ENCODE assay signal across 8 cellular contexts in the genomic region with DNA sequence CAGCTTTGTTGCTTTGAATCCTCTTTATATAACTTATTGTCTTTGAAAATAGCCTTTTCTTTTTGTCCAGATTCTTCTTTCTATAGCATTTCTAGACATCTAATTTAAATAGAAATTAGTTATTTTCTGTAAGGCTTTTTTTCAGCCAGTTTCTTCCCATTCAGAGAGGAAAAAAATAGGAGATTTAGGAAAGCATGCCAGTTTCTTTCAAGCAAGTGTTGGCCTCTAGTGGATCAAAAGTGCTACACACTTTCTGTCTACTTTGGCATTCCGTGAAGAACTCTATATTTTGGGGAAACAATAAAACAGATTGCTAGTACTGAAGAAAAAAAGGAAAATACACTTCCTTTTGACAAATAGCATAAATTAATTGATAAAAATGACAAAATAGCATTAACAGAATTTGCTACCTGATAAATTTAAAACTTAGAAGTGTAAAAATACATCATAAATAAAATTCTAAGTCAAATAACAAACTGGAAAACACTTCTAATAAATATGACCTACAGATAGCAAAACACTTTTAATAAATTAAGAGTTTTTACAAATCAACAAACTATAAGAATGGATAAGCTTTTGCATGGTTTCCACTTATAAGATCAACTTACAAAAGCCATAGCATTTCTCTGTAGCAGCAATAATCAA. TPM values are rescaled to one million over a fixed set of nuclear protein-coding genes. Genes with fewer than 3 reads are reported as not detected.
DNase-seq lines count a peak whose midpoint lies in the region; ATAC-seq and TF ChIP-seq lines count a peak whose summit lies in the region.

No MANE protein-coding gene starts in this region.

- no peaks in the 10 kb centered on the region for H3K9me3 ChIP-seq in thyroid gland

- H3K4me3 ChIP-seq in GM23338: no peak overlapping the region
- H3K4me3 ChIP-seq in fibroblast of pulmonary artery (replicated peaks; ENCODE audit: low read depth, low read length): no peak overlapping the region
- no peak overlapping the region for H3K4me3 ChIP-seq in thyroid gland (replicated peaks in 1 of 3)

- H3K36me3 ChIP-seq in GM23338 (ENCODE audit: insufficient read depth) (no peaks in the 10 kb centered on the region), thyroid gland (no peaks in the 10 kb centered on the region)

- WGBS in thyroid gland, 2 donors: 2% methylated on average over 1 of the region's 1 CpG

- TF ChIP-seq CTCF in GM23338 (conservative IDR thresholded peaks at IDR 0.05; ENCODE audit: low read depth in 2 of 2) (peak; percentile 68 to 71), fibroblast of pulmonary artery (IDR thresholded peaks at IDR 0.05; ENCODE audit: low read length, missing control alignments) (peak; percentile 78), thyroid gland (IDR thresholded peaks at IDR 0.05) (peak in 4 of 6 experiments; percentile 19 to 58 (median 49))

- no peaks in the 10 kb centered on the region for H3K27me3 ChIP-seq in GM23338 (ENCODE audit: insufficient read depth)
- no peaks in the 10 kb centered on the region for H3K27me3 ChIP-seq in thyroid gland

- H3K36me3 Mint-ChIP-seq in GM23338 (ENCODE audit: low read depth): no peaks in the 10 kb centered on the region
- H3K36me3 Mint-ChIP-seq in activated T-cell treated with anti-CD3 and anti-CD28 coated beads, Interleukin-2, amount 50 U/mL, for 72 hours (ENCODE audit: insufficient read depth in 2 of 2): no peaks in the 10 kb centered on the region

- H2AFZ ChIP-seq in GM23338: no peak overlapping the region

- H3K9me2 ChIP-seq in GM23338 (ENCODE audit: insufficient read depth): no peaks in the 10 kb centered on the region

- H3K27me3 Mint-ChIP-seq in GM23338 (ENCODE audit: insufficient read depth, low read depth, poor library complexity): no peaks in the 10 kb centered on the region
- H3K27me3 Mint-ChIP-seq in activated T-cell treated with anti-CD3 and anti-CD28 coated beads, Interleukin-2, amount 50 U/mL, for 72 hours (ENCODE audit: low read depth): peaks cover 23% of the 10 kb centered on the region

- TF ChIP-seq POLR2A in thyroid gland (IDR thresholded peaks at IDR 0.05): no peak

- H3K4me1 ChIP-seq in GM23338 (ENCODE audit: insufficient read depth) (no peaks in the 10 kb centered on the region), thyroid gland (no peaks in the 10 kb centered on the region)

- no peak overlapping the region for H3K4me2 ChIP-seq in GM23338

- H3K4me3 Mint-ChIP-seq in GM23338: no peak overlapping the region
- H3K4me3 Mint-ChIP-seq in activated T-cell treated with anti-CD3 and anti-CD28 coated beads, Interleukin-2, amount 50 U/mL, for 72 hours: no peak overlapping the region

- intact Hi-C loops in thyroid gland (cut with DNase I): loop anchor here (10.0 kb wide), 1 partner anchor 220 kb away; no protein-coding TSS in a partner anchor

- H3K9me3 Mint-ChIP-seq in GM23338: no peaks in the 10 kb centered on the region
- H3K9me3 Mint-ChIP-seq in activated T-cell treated with anti-CD3 and anti-CD28 coated beads, Interleukin-2, amount 50 U/mL, for 72 hours: no peaks in the 10 kb centered on the region

- no peaks in the 10 kb centered on the region for H3K4me1 Mint-ChIP-seq in GM23338
- peaks cover 7% of the 10 kb centered on the region for H3K4me1 Mint-ChIP-seq in activated T-cell treated with anti-CD3 and anti-CD28 coated beads, Interleukin-2, amount 50 U/mL, for 72 hours (ENCODE audit: low read depth)

- H3K27ac ChIP-seq in GM23338 (ENCODE audit: low read depth): no peak overlapping the region
- no peak overlapping the region for H3K27ac ChIP-seq in thyroid gland

- H3F3A ChIP-seq in GM23338 (replicated peaks; ENCODE audit: low read depth): no peaks in the 10 kb centered on the region

- DNase-seq in AG08396 (ENCODE audit: low spot score) (peak; percentile 11), GM23338 (ENCODE audit: low spot score) (peak; percentile 62), RKO (ENCODE audit: low spot score) (peak; percentile 74), fibroblast of pulmonary artery (ENCODE audit: low read depth) (peak; percentile 62), thyroid gland (no peak)
- DNase-seq in activated T-cell treated with anti-CD3 and anti-CD28 coated beads, Interleukin-2, amount 50 U/mL, for 72 hours: no peak

- H4K20me1 ChIP-seq in GM23338 (replicated peaks; ENCODE audit: insufficient read depth): no peaks in the 10 kb centered on the region

- ATAC-seq in GM23338 (no peak; the same call in 2 of the 3 replicates), HG03135 (IDR thresholded peaks at IDR 0.05; ENCODE audit: unreplicated experiment) (no peak), HG02798 (IDR thresholded peaks at IDR 0.05; ENCODE audit: poor library complexity, unreplicated experiment) (no peak)
- ATAC-seq in activated T-cell treated with anti-CD3 and anti-CD28 coated beads, Interleukin-2, amount 50 U/mL, for 72 hours (replicated peaks in 1 of 2): no peak

- no peak overlapping the region for H3K27ac Mint-ChIP-seq in GM23338
- H3K27ac Mint-ChIP-seq in activated T-cell treated with anti-CD3 and anti-CD28 coated beads, Interleukin-2, amount 50 U/mL, for 72 hours: no peak overlapping the region

- no peaks in the 10 kb centered on the region for H3K79me2 ChIP-seq in GM23338 (replicated peaks; ENCODE audit: insufficient read depth)

TF ChIP-seq in GM23338, 12 proteins besides CTCF, POLR2A, EP300 and RAD21:
- TF ChIP-seq REST (IDR thresholded peaks at IDR 0.05; ENCODE audit: unreplicated experiment): no peak
- TF ChIP-seq ZNF331 (CRISPR knock-in tag; IDR thresholded peaks at IDR 0.05; ENCODE audit: low read depth): no peak
- TF ChIP-seq JUNB (IDR thresholded peaks at IDR 0.05; ENCODE audit: unreplicated experiment): no peak

RNA-seq across cellular contexts. Expression of gene EXO1, which starts 13.1 kb away (rescaled TPM):
- total RNA-seq in GM23338 (2014; rRNA removed; shearing (Covaris generic)): 23.7 and 34.0 TPM in 2 replicates
- 13.0 and 16.2 TPM in 2 replicates for polyA plus RNA-seq in GM23338 (2016; fragmentation: Nextera tagmentation; extraction: Ambion mirVana)
- total RNA-seq in thyroid gland: 1 to 10 TPM in 1 of 4 donors, under 1 TPM in 2, not detected in 1; 0.94 to 8.2 (median 0.98) TPM
- 10 to 100 TPM; 42.1 to 56.2 TPM for total RNA-seq in activated T-cell treated with anti-CD3 and anti-CD28 coated beads, Interleukin-2, amount 50 U/mL, for 72 hours

Comparison
In these comparisons a context has a peak if more than half of its experiments do, and no peak if none do; other contexts are left out.
1. DNase-seq: peak in AG08396 (single experiment), GM23338 (single experiment), RKO (single experiment) and fibroblast of pulmonary artery (single experiment); none in thyroid gland (0 of 2) and activated T-cell treated with anti-CD3 and anti-CD28 coated beads, Interleukin-2, amount 50 U/mL, for 72 hours (0 of 2).
2. Peak in every context shown above with its lines, with median percentiles within 50 percentile points of each other: CTCF ChIP-seq.